18 cellular contexts compared by ENCODE assay signal in genomic region chr9:35353731-35354365, GRCh38.
"Had no signal": no experiment of that assay in that cellular context is flagged by ENCODE, and none has a peak within 500 bp of the region (broad histone marks: within the 10 kb centered on the region; RNA-seq: fewer than 3 reads in every experiment).

No MANE protein-coding gene starts in this region.

- H3K9me3 Mint-ChIP-seq: activated T-cell treated with anti-CD3 and anti-CD28 coated beads, Interleukin-2, amount 50 U/mL, for 72 hours; dendritic cell treated with granulocyte-macrophage colony-stimulating factor and Interleukin-4, amounts not matched to agents 40 ng/mL and 50 ng/mL, for 4 days; nephron progenitor cell; type B pancreatic cell had no signal

- H3K4me3 Mint-ChIP-seq: activated T-cell treated with anti-CD3 and anti-CD28 coated beads, Interleukin-2, amount 50 U/mL, for 72 hours; dendritic cell treated with granulocyte-macrophage colony-stimulating factor and Interleukin-4, amounts not matched to agents 40 ng/mL and 50 ng/mL, for 4 days; nephron progenitor cell; type B pancreatic cell had no signal

- H3K36me3 ChIP-seq: cardiac muscle cell had no signal

- H3K4me1 Mint-ChIP-seq: nephron progenitor cell had no signal

- H3K4me3 ChIP-seq: cardiac muscle cell, left lung, stomach had no signal

- H3K27me3 ChIP-seq: cardiac muscle cell, left lung, stomach had no signal

- DNase-seq: activated CD4-positive, alpha-beta T cell treated with anti-CD3 and anti-CD28 coated beads for 1 hour; activated CD4-positive, alpha-beta T cell treated with anti-CD3 and anti-CD28 coated beads, Interleukin-2, amount 50 U/mL, for 4 hours; activated effector memory CD4-positive, alpha-beta T cell treated with anti-CD3 and anti-CD28 coated beads, Interleukin-2, amount 50 U/mL, for 16 hours; activated naive CD4-positive, alpha-beta T cell treated with anti-CD3 and anti-CD28 coated beads, Interleukin-2, amount 50 U/mL, for 16 hours; activated T-cell treated with anti-CD3 and anti-CD28 coated beads, Interleukin-2, amount 50 U/mL, for 72 hours; effector CD8-positive, alpha-beta T cell; kidney; left lung; midbrain; nephron progenitor cell; right cardiac atrium; stimulated activated CD4-positive, alpha-beta T cell treated with anti-CD3 and anti-CD28 coated beads, Interleukin-2, amount 100 ng/mL, for 24 hours; stomach had no signal

- H3K27ac Mint-ChIP-seq: activated T-cell treated with anti-CD3 and anti-CD28 coated beads, Interleukin-2, amount 50 U/mL, for 72 hours; dendritic cell treated with granulocyte-macrophage colony-stimulating factor and Interleukin-4, amounts not matched to agents 40 ng/mL and 50 ng/mL, for 4 days; nephron progenitor cell; progenitor cell of endocrine pancreas; type B pancreatic cell had no signal

- H3K27me3 Mint-ChIP-seq: dendritic cell treated with granulocyte-macrophage colony-stimulating factor and Interleukin-4, amounts not matched to agents 40 ng/mL and 50 ng/mL, for 4 days; progenitor cell of endocrine pancreas; type B pancreatic cell had no signal

- H3K9me3 ChIP-seq: left lung, stomach had no signal

- H3K27ac ChIP-seq: cardiac muscle cell, left lung, stomach had no signal

- ATAC-seq: activated T-cell treated with anti-CD3 and anti-CD28 coated beads, Interleukin-2, amount 50 U/mL, for 72 hours; esophagus mucosa; left lung; right cardiac atrium had no signal
